In the genomic region with DNA sequence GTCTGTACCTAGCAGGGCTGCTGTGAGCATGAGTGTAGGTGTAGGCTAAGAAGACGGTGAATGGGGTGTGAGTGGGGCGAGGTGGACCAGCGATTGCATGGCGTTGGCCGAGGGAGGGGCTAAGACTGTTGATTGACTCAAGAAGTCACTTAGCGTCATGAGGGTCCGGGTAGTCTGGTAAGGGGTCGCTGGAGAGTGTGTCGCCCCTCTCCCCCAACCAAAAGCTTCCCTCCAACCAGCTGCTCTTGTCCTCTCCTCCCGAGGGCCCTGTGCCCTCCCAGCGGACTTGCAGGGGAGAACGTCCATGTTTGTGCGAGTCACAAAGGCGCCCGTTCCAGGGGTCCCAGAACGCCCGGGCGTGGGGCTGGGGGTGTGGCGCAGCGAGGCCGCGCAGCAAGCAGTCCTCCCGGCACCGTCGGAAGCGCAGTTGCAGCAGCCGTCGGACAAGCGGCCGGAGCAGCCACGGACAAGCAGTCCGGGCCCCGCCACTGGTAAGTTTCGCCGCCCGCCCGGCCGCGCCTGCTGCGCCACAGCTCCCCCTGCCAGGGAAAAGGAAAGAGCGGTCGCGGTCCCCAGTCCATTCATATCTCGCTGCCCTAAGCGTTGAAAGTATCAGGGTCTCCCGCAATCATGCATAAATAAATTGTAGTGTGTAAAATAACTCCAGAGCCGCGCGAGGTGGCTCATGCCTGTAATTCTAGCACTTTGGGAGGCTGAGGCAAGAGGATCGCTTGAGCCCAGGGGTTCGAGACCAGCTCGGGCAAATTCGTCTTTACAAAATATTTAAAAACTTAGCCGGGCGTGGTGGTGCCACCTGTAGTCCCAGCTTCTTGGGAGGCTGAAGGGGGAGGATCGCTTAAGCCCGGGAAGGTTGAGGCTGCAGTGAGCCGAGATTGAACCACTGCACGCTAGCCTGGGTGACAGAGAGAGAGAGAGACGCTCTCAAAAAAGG, we compare ENCODE assay signal across 8 cellular contexts.
DNase-seq lines count a peak whose midpoint lies in the region; ATAC-seq and TF ChIP-seq lines count a peak whose summit lies in the region.

A gene (plus strand): TSS at position 373 of the 952 bp plus-strand sequence. CDS start 5,968 bp downstream, outside the sequence.

- peak within 1 kb of the TSS; percentile 48 for H3K9ac ChIP-seq in OCI-LY3 (ENCODE audit: low read length)

- H3K27ac ChIP-seq in OCI-LY3 (ENCODE audit: low read length), result no peak within 1 kb of the TSS
- H3K27ac ChIP-seq in iPS DF 6.9 (ENCODE audit: low read length), result no peak within 1 kb of the TSS

- H3K36me3 ChIP-seq in OCI-LY3 (replicated peaks; ENCODE audit: low read depth, low read length) (no peaks in the 10 kb centered on the region), iPS DF 6.9 (ENCODE audit: control insufficient read depth, insufficient read depth, low read length) (no peaks in the 10 kb centered on the region)

- peak within 1 kb of the TSS; percentile 77; the same call in 1 of the 2 replicates for H2AFZ ChIP-seq in OCI-LY3 (ENCODE audit: low read depth, low read length)

- H3K9me3 ChIP-seq in OCI-LY3 (ENCODE audit: insufficient read depth, low read length) (no peaks in the 10 kb centered on the region), iPS DF 6.9 (ENCODE audit: control insufficient read depth, insufficient read depth, low read length) (no peaks in the 10 kb centered on the region)

- peak; percentile 36 for DNase-seq in NCI-H2171 treated with DMSO at 0.1 percent for 48 hours (lab: John Stamatoyannopoulos, UW)
- no peak for DNase-seq in NCI-H2171 (lab: John Stamatoyannopoulos, UW)
- peak; percentile 28 for DNase-seq in amniotic epithelial cell (ENCODE audit: low read depth)
- no peak for DNase-seq in iPS DF 6.9 (ENCODE audit: low read depth, low spot score)
- peak; percentile 8 for DNase-seq in skeletal muscle cell (ENCODE audit: low read depth)

- ATAC-seq in HG03442 (IDR thresholded peaks at IDR 0.05; ENCODE audit: unreplicated experiment), result no peak
- ATAC-seq in HG02759 (IDR thresholded peaks at IDR 0.05; ENCODE audit: unreplicated experiment), result no peak

- TF ChIP-seq CTCF in OCI-LY3 (IDR thresholded peaks at IDR 0.05; ENCODE audit: low read depth, low read length), result peak; percentile 41

- WGBS in iPS DF 6.9 (ENCODE audit: insufficient coverage, insufficient read length), result no CpG with 5 or more reads among the region's 60 CpGs

- H4K20me1 ChIP-seq in OCI-LY3 (ENCODE audit: insufficient read depth, low read length), result no peaks in the 10 kb centered on the region

- peak within 1 kb of the TSS; percentile 65 for H3K4me2 ChIP-seq in OCI-LY3 (ENCODE audit: low read length)

- peaks cover 34% of the 10 kb centered on the region for H3K27me3 ChIP-seq in OCI-LY3 (ENCODE audit: low read depth, low read length)
- no peaks in the 10 kb centered on the region for H3K27me3 ChIP-seq in iPS DF 6.9 (ENCODE audit: control insufficient read depth, insufficient read depth, low read length)

- H3K79me2 ChIP-seq in OCI-LY3 (ENCODE audit: low read length), result no peaks in the 10 kb centered on the region

- H3K4me1 ChIP-seq in OCI-LY3 (ENCODE audit: low read length) (no peaks in the 10 kb centered on the region), iPS DF 6.9 (ENCODE audit: control insufficient read depth, insufficient read depth, low read length) (0 out of 2 replicates have a peak, but pooled peaks cover 2% of the 10 kb centered on the region)

- H3K4me3 ChIP-seq in OCI-LY3 (ENCODE audit: low read length) (peak within 1 kb of the TSS; percentile 76), iPS DF 6.9 (ENCODE audit: low read length) (peak within 1 kb of the TSS; percentile 52; the same call in 1 of the 2 replicates), skeletal muscle cell (ENCODE audit: low read depth, low read length) (peak within 1 kb of the TSS; percentile 29)

Comparison
In these comparisons a context has a peak if more than half of its experiments do, and no peak if none do; other contexts are left out.
1. DNase-seq: peak in NCI-H2171 treated with DMSO at 0.1 percent for 48 hours (single experiment), amniotic epithelial cell (single experiment) and skeletal muscle cell (single experiment); none in NCI-H2171 (single experiment) and iPS DF 6.9 (single experiment).
2. Peak in every context shown above with its lines, with median percentiles within 50 percentile points of each other: H3K4me3 ChIP-seq.